ENCODE assay signal across 8 cellular contexts in genomic region chr10:86899670-86900276, GRCh38. TPM values are rescaled to one million over a fixed set of nuclear protein-coding genes. Genes with fewer than 3 reads are reported as not detected.
DNase-seq lines count a peak whose midpoint lies in the region; ATAC-seq and TF ChIP-seq lines count a peak whose summit lies in the region.

No MANE protein-coding gene starts in this region.

- intact Hi-C loops in CD4-positive, alpha-beta memory T cell (cut with micrococcal nuclease) = loop anchor here (1.0 kb wide), 3 partner anchors 188 to 211 kb away; no protein-coding TSS in a partner anchor
- intact Hi-C loops in activated T-helper 1 cell treated with anti-CD3 and anti-CD28 coated beads, Interleukin-12 subunit alpha, Interleukin-12 subunit beta, Interleukin-2, Interleukin-4 antibody, amounts not matched to agents 30 ng/mL and 10 ng/mL and 1 ng/mL, durations not matched to agents 14 hours and 24 hours and 36 hours (cut with micrococcal nuclease) = loop anchor here (1.0 kb wide), 3 partner anchors 188 to 211 kb away; no protein-coding TSS in a partner anchor

- H3K27ac ChIP-seq in CD4-positive, alpha-beta memory T cell (ENCODE audit: low read depth, low read length) = no peak overlapping the region
- H3K27ac ChIP-seq in GM23338 (ENCODE audit: low read depth) = no peak overlapping the region

- H3K9me2 ChIP-seq in GM23338 (ENCODE audit: insufficient read depth) = no peaks in the 10 kb centered on the region

- H3K4me1 Mint-ChIP-seq in CD4-positive, alpha-beta memory T cell = peaks cover 0 to 1% (median 0%) of the 10 kb centered on the region in 4 donors
- H3K4me1 Mint-ChIP-seq in GM23338 = peaks cover 17% of the 10 kb centered on the region
- no peaks in the 10 kb centered on the region for H3K4me1 Mint-ChIP-seq in activated T-helper 1 cell treated with anti-CD3 and anti-CD28 coated beads, Interleukin-12 subunit alpha, Interleukin-12 subunit beta, Interleukin-2, Interleukin-4 antibody, amounts not matched to agents 30 ng/mL and 10 ng/mL and 1 ng/mL, durations not matched to agents 14 hours and 24 hours and 36 hours (ENCODE audit: low read depth)

- H3K36me3 ChIP-seq in CD4-positive, alpha-beta memory T cell (ENCODE audit: insufficient read depth, low read length) = peaks cover 7% of the 10 kb centered on the region
- H3K36me3 ChIP-seq in GM23338 (ENCODE audit: insufficient read depth) = peaks cover 16% of the 10 kb centered on the region; the same call in 1 of the 2 replicates

- H3K36me3 Mint-ChIP-seq in CD4-positive, alpha-beta memory T cell = peaks cover 14 to 16% of the 10 kb centered on the region in 2 donors
- H3K36me3 Mint-ChIP-seq in GM23338 (ENCODE audit: low read depth) = peaks cover 59% of the 10 kb centered on the region
- H3K36me3 Mint-ChIP-seq in activated T-helper 1 cell treated with anti-CD3 and anti-CD28 coated beads, Interleukin-12 subunit alpha, Interleukin-12 subunit beta, Interleukin-2, Interleukin-4 antibody, amounts not matched to agents 30 ng/mL and 10 ng/mL and 1 ng/mL, durations not matched to agents 14 hours and 24 hours and 36 hours (ENCODE audit: low read depth) = peaks cover 3% of the 10 kb centered on the region

- DNase-seq in CD4-positive, alpha-beta memory T cell = peak in 4 of 5 donors; percentile 29 to 35 (median 30)
- DNase-seq in GM23338 (ENCODE audit: low spot score) (peak; percentile 84), NCI-H69 (lab: John Stamatoyannopoulos, UW) (peak; percentile 45), germinal center (ENCODE audit: low spot score) (peak; percentile 32), omental fat pad (ENCODE audit: low spot score) (peak; percentile 27)
- DNase-seq in activated T-helper 1 cell treated with anti-CD3 and anti-CD28 coated beads, Interleukin-12 subunit alpha, Interleukin-12 subunit beta, Interleukin-2, Interleukin-4 antibody, amounts not matched to agents 30 ng/mL and 10 ng/mL and 1 ng/mL, durations not matched to agents 14 hours and 24 hours and 36 hours (ENCODE audit: low spot score) = peak; percentile 10
- no peak for DNase-seq in activated effector memory CD4-positive, alpha-beta T cell treated with Interleukin-2 at 50 U/mL for 16 hours

- TF ChIP-seq CTCF in GM23338 (conservative IDR thresholded peaks at IDR 0.05; ENCODE audit: low read depth in 2 of 2) (peak; percentile 80 to 91), omental fat pad (IDR thresholded peaks at IDR 0.05) (peak in 1 of 3 donors; percentile 73)

- no peaks in the 10 kb centered on the region for H3K4me1 ChIP-seq in CD4-positive, alpha-beta memory T cell (ENCODE audit: insufficient read depth, low read length)
- H3K4me1 ChIP-seq in GM23338 (ENCODE audit: insufficient read depth) = peaks cover 14% of the 10 kb centered on the region

- POLR2A ChIA-PET in CD4-positive, alpha-beta memory T cell (lab: Charles Lee; ENCODE audit: partially characterized antibody) = no interaction called here

- no peaks in the 10 kb centered on the region for H3K27me3 ChIP-seq in CD4-positive, alpha-beta memory T cell (ENCODE audit: insufficient read depth, low read length)
- H3K27me3 ChIP-seq in GM23338 (ENCODE audit: insufficient read depth) = no peaks in the 10 kb centered on the region

- H3K27me3 Mint-ChIP-seq in CD4-positive, alpha-beta memory T cell = no peaks in the 10 kb centered on the region
- H3K27me3 Mint-ChIP-seq in GM23338 (ENCODE audit: insufficient read depth, low read depth, poor library complexity) = peaks cover 4% of the 10 kb centered on the region
- no peaks in the 10 kb centered on the region for H3K27me3 Mint-ChIP-seq in activated T-helper 1 cell treated with anti-CD3 and anti-CD28 coated beads, Interleukin-12 subunit alpha, Interleukin-12 subunit beta, Interleukin-2, Interleukin-4 antibody, amounts not matched to agents 30 ng/mL and 10 ng/mL and 1 ng/mL, durations not matched to agents 14 hours and 24 hours and 36 hours (ENCODE audit: insufficient read depth)

- peaks cover 7% of the 10 kb centered on the region; the same call in 1 of the 2 replicates for H3F3A ChIP-seq in GM23338 (replicated peaks; ENCODE audit: low read depth)

- no peaks in the 10 kb centered on the region; the same call in 1 of the 2 replicates for H4K20me1 ChIP-seq in GM23338 (replicated peaks; ENCODE audit: insufficient read depth)

- peak; percentile 76 for ATAC-seq in GM23338
- peak; percentile 70 for ATAC-seq in omental fat pad (ENCODE audit: low FRiP score)
- no peak for ATAC-seq in HG03439 (IDR thresholded peaks at IDR 0.05; ENCODE audit: unreplicated experiment)

- H3K27ac Mint-ChIP-seq in CD4-positive, alpha-beta memory T cell = no peak overlapping the region
- no peak overlapping the region; the same call in 1 of the 2 replicates for H3K27ac Mint-ChIP-seq in GM23338
- no peak overlapping the region for H3K27ac Mint-ChIP-seq in activated T-helper 1 cell treated with anti-CD3 and anti-CD28 coated beads, Interleukin-12 subunit alpha, Interleukin-12 subunit beta, Interleukin-2, Interleukin-4 antibody, amounts not matched to agents 30 ng/mL and 10 ng/mL and 1 ng/mL, durations not matched to agents 14 hours and 24 hours and 36 hours

- CTCF ChIA-PET in CD4-positive, alpha-beta memory T cell (lab: Charles Lee; ENCODE audit: partially characterized antibody) = interaction anchor here (0.9 to 3.7 kb wide), 8 partner anchors 12 to 213 kb away, joined by 3 to 24 read pairs (median 5); no protein-coding TSS in a partner anchor

- no peaks in the 10 kb centered on the region for H3K9me3 Mint-ChIP-seq in CD4-positive, alpha-beta memory T cell
- H3K9me3 Mint-ChIP-seq in GM23338 = no peaks in the 10 kb centered on the region
- no peaks in the 10 kb centered on the region for H3K9me3 Mint-ChIP-seq in activated T-helper 1 cell treated with anti-CD3 and anti-CD28 coated beads, Interleukin-12 subunit alpha, Interleukin-12 subunit beta, Interleukin-2, Interleukin-4 antibody, amounts not matched to agents 30 ng/mL and 10 ng/mL and 1 ng/mL, durations not matched to agents 14 hours and 24 hours and 36 hours

- no peak overlapping the region for H3K4me3 Mint-ChIP-seq in CD4-positive, alpha-beta memory T cell
- no peak overlapping the region for H3K4me3 Mint-ChIP-seq in GM23338
- H3K4me3 Mint-ChIP-seq in activated T-helper 1 cell treated with anti-CD3 and anti-CD28 coated beads, Interleukin-12 subunit alpha, Interleukin-12 subunit beta, Interleukin-2, Interleukin-4 antibody, amounts not matched to agents 30 ng/mL and 10 ng/mL and 1 ng/mL, durations not matched to agents 14 hours and 24 hours and 36 hours = no peak overlapping the region

- H3K4me3 ChIP-seq in CD4-positive, alpha-beta memory T cell (ENCODE audit: low read length in 2 of 2) = no peak overlapping the region
- no peak overlapping the region for H3K4me3 ChIP-seq in GM23338

- no peak overlapping the region for H3K4me2 ChIP-seq in GM23338

- H2AFZ ChIP-seq in GM23338 = no peak overlapping the region

- peaks cover 10% of the 10 kb centered on the region; the same call in 1 of the 2 replicates for H3K79me2 ChIP-seq in GM23338 (replicated peaks; ENCODE audit: insufficient read depth)

- H3K9me3 ChIP-seq in CD4-positive, alpha-beta memory T cell (ENCODE audit: control insufficient read depth in 1 of 2, low read length in 2 of 2) = no peaks in the 10 kb centered on the region

TF ChIP-seq in GM23338, 12 proteins besides CTCF, POLR2A, EP300 and RAD21 (continues in another document):
- no peak for TF ChIP-seq ETS1 (IDR thresholded peaks at IDR 0.05)
- no peak for TF ChIP-seq ZNF114 (CRISPR knock-in tag; IDR thresholded peaks at IDR 0.05)
- TF ChIP-seq STAT1 (IDR thresholded peaks at IDR 0.05; ENCODE audit: unreplicated experiment) = no peak
- no peak for TF ChIP-seq POLR2AphosphoS5 (IDR thresholded peaks at IDR 0.05; ENCODE audit: low read depth)

RNA-seq across cellular contexts. Expression of gene MMRN2, which starts 57.6 kb away (rescaled TPM):
- under 1 TPM in 1 of 2 experiments, not detected in 1; 0.20 TPM for total RNA-seq in CD4-positive, alpha-beta memory T cell
- under 1 TPM in 1 of 2 donors, not detected in 1; 0.15 TPM for polyA plus RNA-seq in CD4-positive, alpha-beta memory T cell
- 1.0 and 2.4 TPM in 2 replicates for total RNA-seq in GM23338 (2014; rRNA removed; shearing (Covaris generic))
- 0.32 and 0.70 TPM in 2 replicates for polyA plus RNA-seq in GM23338 (2016; fragmentation: Nextera tagmentation; extraction: Ambion mirVana)
- not detected in 2 replicates for total RNA-seq in activated T-helper 1 cell treated with anti-CD3 and anti-CD28 coated beads, Interleukin-12 subunit alpha, Interleukin-12 subunit beta, Interleukin-2, Interleukin-4 antibody, amounts not matched to agents 30 ng/mL and 10 ng/mL and 1 ng/mL, durations not matched to agents 14 hours and 24 hours and 36 hours
- total RNA-seq in omental fat pad = 100 to 1,000 TPM in 1 of 4 donors, 10 to 100 TPM in 3; 29.3 to 148 (median 78.2) TPM

RNA-seq across cellular contexts. Expression of gene SNCG, which starts 58.6 kb away (rescaled TPM):
- not detected for total RNA-seq in CD4-positive, alpha-beta memory T cell
- not detected for polyA plus RNA-seq in CD4-positive, alpha-beta memory T cell
- 4.0 and 9.6 TPM in 2 replicates for total RNA-seq in GM23338 (2014; rRNA removed; shearing (Covaris generic))
- polyA plus RNA-seq in GM23338 (2016; fragmentation: Nextera tagmentation; extraction: Ambion mirVana) = 17.0 and 18.5 TPM in 2 replicates
- 0.49 and 0.56 TPM in 2 replicates for total RNA-seq in activated T-helper 1 cell treated with anti-CD3 and anti-CD28 coated beads, Interleukin-12 subunit alpha, Interleukin-12 subunit beta, Interleukin-2, Interleukin-4 antibody, amounts not matched to agents 30 ng/mL and 10 ng/mL and 1 ng/mL, durations not matched to agents 14 hours and 24 hours and 36 hours
- total RNA-seq in omental fat pad = 100 to 1,000 TPM in 3 of 4 donors, 10 to 100 TPM in 1; 70.9 to 252 (median 180) TPM
